In the genomic region with DNA sequence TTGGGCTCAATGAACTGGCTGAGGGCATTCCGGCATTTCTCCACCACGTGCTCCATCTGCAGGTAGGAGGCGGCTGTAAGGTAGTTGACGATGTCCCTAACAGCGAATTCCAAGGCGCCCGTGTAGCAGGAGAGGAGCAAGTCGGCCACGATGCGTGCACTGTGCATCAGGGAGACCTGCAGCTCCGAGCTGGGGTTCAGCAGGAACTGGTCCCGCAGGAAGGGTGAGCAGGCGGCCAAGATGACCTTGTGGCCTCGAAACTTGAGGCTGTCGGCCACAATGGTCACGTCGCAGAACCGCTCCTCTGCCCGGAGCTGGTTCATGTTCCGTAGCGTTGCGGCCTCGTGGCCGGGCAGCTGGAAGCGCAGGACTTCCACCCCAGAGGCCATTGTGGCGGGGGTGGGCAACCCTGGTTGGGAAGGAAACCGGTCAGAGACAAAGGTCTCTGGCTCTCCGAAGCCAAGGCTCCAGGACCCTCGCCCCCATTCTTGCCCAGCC, we compare ENCODE assay signal across 8 cellular contexts. TPM values are rescaled to one million over a fixed set of nuclear protein-coding genes. Genes with fewer than 3 reads are reported as not detected.
A peak's percentile ranks its signal among the peaks of the same experiment; 100 is the strongest.
DNase-seq lines count a peak whose midpoint lies in the region; ATAC-seq and TF ChIP-seq lines count a peak whose summit lies in the region.

No MANE protein-coding gene starts in this region.

- TF ChIP-seq CTCF in left ventricle myocardium inferior (IDR thresholded peaks at IDR 0.05; ENCODE audit: borderline replicate concordance) (no peak), breast epithelium (IDR thresholded peaks at IDR 0.05) (no peak), upper lobe of left lung (IDR thresholded peaks at IDR 0.05) (no peak)

- no peak overlapping the region for H2AK5ac ChIP-seq in mesenchymal stem cell (ENCODE audit: low read length, severe bottlenecking)

- H3K36me3 ChIP-seq in left ventricle myocardium inferior (no peaks in the 10 kb centered on the region), breast epithelium (no peaks in the 10 kb centered on the region), mesenchymal stem cell (ENCODE audit: control insufficient read depth in 1 of 2, insufficient read depth in 2 of 2, low read depth in 1 of 2, low read length in 2 of 2) (peaks cover 3 to 20% of the 10 kb centered on the region in 2 experiments), upper lobe of left lung (peaks cover 0 to 2% (median 0%) of the 10 kb centered on the region in 4 donors)

- H3K23ac ChIP-seq in mesenchymal stem cell (ENCODE audit: low read length in 2 of 2) = no peak overlapping the region

- H3K27ac ChIP-seq in left ventricle myocardium inferior (replicated peaks) = peak overlapping the region; percentile 90
- H3K27ac ChIP-seq in breast epithelium = peak overlapping the region; percentile 82 to 83
- no peak overlapping the region for H3K27ac ChIP-seq in mesenchymal stem cell (ENCODE audit: low read length, poor library complexity, severe bottlenecking)
- H3K27ac ChIP-seq in upper lobe of left lung = peak overlapping the region; percentile 67 to 89 (median 82)

- WGBS in mesenchymal stem cell = 82% methylated on average over 26 of the region's 29 CpGs
- 31 to 55% methylated on average over 19 to 21 of the region's 29 CpGs for WGBS in upper lobe of left lung, 2 donors

- TF ChIP-seq POLR2A in breast epithelium (IDR thresholded peaks at IDR 0.05) (no peak), upper lobe of left lung (IDR thresholded peaks at IDR 0.05) (no peak)

- peak overlapping the region in 1 of 2 experiments; percentile 25 for H3K18ac ChIP-seq in mesenchymal stem cell (ENCODE audit: low read depth in 1 of 2, low read length in 2 of 2)

- in situ Hi-C loops in KBM-7 (cut with MboI; ENCODE audit: low pct_unique_long_range_greater_than_20kb, low sequenced_read_pairs) = no loop called here

- peak overlapping the region; percentile 88 for H3K9ac ChIP-seq in mesenchymal stem cell (ENCODE audit: low read length)

- intact Hi-C loops in left ventricle myocardium inferior (cut with micrococcal nuclease) = no loop called here
- intact Hi-C loops in Right ventricle myocardium superior (cut with DNase I) = no loop called here
- intact Hi-C loops in breast epithelium (cut with DNase I; ENCODE audit: low total_unique reads) = loop anchor here (2.0 kb wide), 1 partner anchor 70 kb away; no protein-coding TSS in a partner anchor

- H2BK15ac ChIP-seq in mesenchymal stem cell (ENCODE audit: low read depth, poor library complexity, severe bottlenecking) = peak overlapping the region; percentile 41

- peak overlapping the region; percentile 89 for H2BK120ac ChIP-seq in mesenchymal stem cell (ENCODE audit: low read depth, low read length)

- H3K4me1 ChIP-seq in left ventricle myocardium inferior = peaks cover 60% of the 10 kb centered on the region
- H3K4me1 ChIP-seq in breast epithelium = peaks cover 0 to 4% of the 10 kb centered on the region in 2 donors
- peaks cover 24% of the 10 kb centered on the region for H3K4me1 ChIP-seq in mesenchymal stem cell (ENCODE audit: control insufficient read depth, insufficient read depth, low read depth, low read length)
- H3K4me1 ChIP-seq in upper lobe of left lung = peaks cover 25 to 60% (median 43%) of the 10 kb centered on the region in 4 donors

- no peak for ATAC-seq in Right ventricle myocardium superior (ENCODE audit: poor library complexity)
- ATAC-seq in upper lobe of left lung (ENCODE audit: low FRiP score in 2 of 2) = no peak

- peaks cover 15% of the 10 kb centered on the region for H3K79me1 ChIP-seq in mesenchymal stem cell (replicated peaks; ENCODE audit: low read length, poor library complexity, severe bottlenecking)

- no peak overlapping the region for H2AFZ ChIP-seq in mesenchymal stem cell (ENCODE audit: low read depth, low read length)

- H3K4ac ChIP-seq in mesenchymal stem cell (ENCODE audit: low read depth in 1 of 2, low read length in 2 of 2) = peak overlapping the region in 1 of 2 experiments; percentile 24

- H2BK12ac ChIP-seq in mesenchymal stem cell (ENCODE audit: low read length in 2 of 2) = peak overlapping the region in 1 of 2 experiments; percentile 8

- no peak overlapping the region for H3K14ac ChIP-seq in mesenchymal stem cell (ENCODE audit: low read length in 2 of 2)

- peak; percentile 28 for DNase-seq in left ventricle myocardium inferior
- no peak for DNase-seq in Right ventricle myocardium superior
- no peak for DNase-seq in breast epithelium (ENCODE audit: low spot score in 2 of 2)
- no peak for DNase-seq in mesenchymal stem cell
- DNase-seq in upper lobe of left lung = peak in 1 of 2 donors; percentile 36
- DNase-seq in KBM-7 = no peak
- no peak for DNase-seq in iPS-NIHi7 (ENCODE audit: extremely low spot score)
- no peak for DNase-seq in SW 1271 (lab: John Stamatoyannopoulos, UW)

- H3K4me3 ChIP-seq in left ventricle myocardium inferior (peak overlapping the region; percentile 80), breast epithelium (peak overlapping the region; percentile 59 to 80 (median 76)), mesenchymal stem cell (ENCODE audit: insufficient read depth in 1 of 2, low read depth in 1 of 2, low read length in 2 of 2) (peak overlapping the region; percentile 64 to 85), upper lobe of left lung (peak overlapping the region in 3 of 4 donors; percentile 76 to 86 (median 84))

- TF ChIP-seq EP300 in upper lobe of left lung (IDR thresholded peaks at IDR 0.05) = no peak

- H3K27me3 ChIP-seq in left ventricle myocardium inferior (ENCODE audit: low read depth) (no peaks in the 10 kb centered on the region), breast epithelium (no peaks in the 10 kb centered on the region), mesenchymal stem cell (ENCODE audit: control insufficient read depth in 1 of 2, insufficient read depth in 1 of 2, low read length in 2 of 2) (peaks cover 0 to 9% of the 10 kb centered on the region in 2 experiments), upper lobe of left lung (no peaks in the 10 kb centered on the region)

- H4K91ac ChIP-seq in mesenchymal stem cell (ENCODE audit: low read length) = peak overlapping the region; percentile 72

- peak overlapping the region; percentile 71 for H3K4me2 ChIP-seq in mesenchymal stem cell (ENCODE audit: low read length, poor library complexity, severe bottlenecking)

- no peak overlapping the region for H2BK5ac ChIP-seq in mesenchymal stem cell (ENCODE audit: low read depth, low read length, poor library complexity, severe bottlenecking)

- no peaks in the 10 kb centered on the region for H3K9me3 ChIP-seq in left ventricle myocardium inferior (replicated peaks)
- no peaks in the 10 kb centered on the region for H3K9me3 ChIP-seq in breast epithelium
- H3K9me3 ChIP-seq in mesenchymal stem cell (ENCODE audit: control insufficient read depth, low read length) = no peaks in the 10 kb centered on the region
- no peaks in the 10 kb centered on the region for H3K9me3 ChIP-seq in upper lobe of left lung

- H4K8ac ChIP-seq in mesenchymal stem cell (ENCODE audit: low read length) = no peak overlapping the region

RNA-seq across cellular contexts. Expression of gene ZBTB12, which starts 0.9 kb away (rescaled TPM):
- 3.5 TPM for total RNA-seq in left ventricle myocardium inferior
- total RNA-seq in Right ventricle myocardium superior = 3.1 TPM
- total RNA-seq in breast epithelium = 1 to 10 TPM in 2 of 3 donors, under 1 TPM in 1; 0.64 to 3.3 (median 1.9) TPM
- 2.8 TPM for polyA plus RNA-seq in mesenchymal stem cell (2013, experiment 1 of 2)
- 2.8 TPM for polyA plus RNA-seq in mesenchymal stem cell (2013, experiment 2 of 2)
- 1 to 10 TPM; 1.0 to 7.5 (median 2.2) TPM for total RNA-seq in upper lobe of left lung

RNA-seq across cellular contexts. Expression of gene EHMT2, which starts 3.5 kb away (rescaled TPM):
- 15.6 TPM for total RNA-seq in left ventricle myocardium inferior
- 15.5 TPM for total RNA-seq in Right ventricle myocardium superior
- total RNA-seq in breast epithelium = 10 to 100 TPM; 34.6 to 37.5 (median 37.0) TPM
- 34.5 TPM for polyA plus RNA-seq in mesenchymal stem cell (2013, experiment 1 of 2)
- 33.2 TPM for polyA plus RNA-seq in mesenchymal stem cell (2013, experiment 2 of 2)
- total RNA-seq in upper lobe of left lung = 10 to 100 TPM; 23.6 to 57.3 (median 41.7) TPM

RNA-seq across cellular contexts. Expression of gene SLC44A4, which starts 22.2 kb away (rescaled TPM):
- total RNA-seq in left ventricle myocardium inferior (0.08 TPM), Right ventricle myocardium superior (not detected), breast epithelium (10 to 100 TPM in 2 of 3 donors, under 1 TPM in 1; 0.32 to 35.4 (median 10.5) TPM), upper lobe of left lung (10 to 100 TPM; 19.1 to 84.2 (median 42.0) TPM)
- 0.03 TPM for polyA plus RNA-seq in mesenchymal stem cell (2013, experiment 1 of 2)
- not detected for polyA plus RNA-seq in mesenchymal stem cell (2013, experiment 2 of 2)

RNA-seq across cellular contexts. Expression of gene C2, which starts 26.6 kb away (rescaled TPM):
- total RNA-seq in left ventricle myocardium inferior (9.7 TPM), Right ventricle myocardium superior (7.6 TPM), breast epithelium (10 to 100 TPM; 10.2 to 54.2 (median 15.4) TPM), upper lobe of left lung (100 to 1,000 TPM; 119 to 322 (median 233) TPM)
- 1.1 TPM for polyA plus RNA-seq in mesenchymal stem cell (2013, experiment 1 of 2)
- polyA plus RNA-seq in mesenchymal stem cell (2013, experiment 2 of 2) = 1.3 TPM

RNA-seq across cellular contexts. Expression of gene NEU1, which starts 38.3 kb away (rescaled TPM):
- 26.0 TPM for total RNA-seq in left ventricle myocardium inferior
- 24.1 TPM for total RNA-seq in Right ventricle myocardium superior
- total RNA-seq in breast epithelium = 10 to 100 TPM; 44.6 to 57.3 (median 48.9) TPM
- polyA plus RNA-seq in mesenchymal stem cell (2013, experiment 1 of 2) = 140 TPM
- polyA plus RNA-seq in mesenchymal stem cell (2013, experiment 2 of 2) = 145 TPM
- total RNA-seq in upper lobe of left lung = 10 to 100 TPM; 28.3 to 90.3 (median 64.6) TPM
